In genomic region chr6:166969390-166970002, GRCh38 we compare ENCODE assay signal across 18 cellular contexts. TPM values are rescaled to one million over a fixed set of nuclear protein-coding genes. Genes with fewer than 3 reads are reported as not detected.
A peak's percentile ranks its signal among the peaks of the same experiment; 100 is the strongest.
DNase-seq lines count a peak whose midpoint lies in the region; ATAC-seq and TF ChIP-seq lines count a peak whose summit lies in the region.
"Had no signal": no experiment of that assay in that cellular context is flagged by ENCODE, and none has a peak within 500 bp of the region (broad histone marks: within the 10 kb centered on the region; RNA-seq: fewer than 3 reads in every experiment).

No MANE protein-coding gene starts in this region.

- POLR2A ChIA-PET in naive thymus-derived CD4-positive, alpha-beta T cell (lab: Charles Lee) = interaction anchor here (0.9 to 12.8 kb wide), 4 partner anchors 10 to 150 kb away, joined by 3 to 245 read pairs (median 3); partner anchors contain the start of gene RNASET2
- POLR2A ChIA-PET in RWPE1 (lab: Yijun Ruan, JAX; ENCODE audit: low non-redundant PET) = no interaction called here

- TF ChIP-seq CTCF in CD14-positive monocyte (IDR thresholded peaks at IDR 0.05) (no peak), RWPE1 (conservative IDR thresholded peaks at IDR 0.05; ENCODE audit: low read depth) (no peak)

- H2BK12ac ChIP-seq in mesenchymal stem cell (ENCODE audit: low read length in 2 of 2) = no peak overlapping the region

- H3K4me1 Mint-ChIP-seq in CD14-positive monocyte = peaks cover 11% of the 10 kb centered on the region
- H3K4me1 Mint-ChIP-seq in activated T-helper 2 cell treated with anti-CD3 and anti-CD28 coated beads, Interferon-gamma antibody, Interleukin-2, Interleukin-4, amounts not matched to agents 10 μg/mL and 5 μg/mL and 100 μg/mL, durations not matched to agents 14 hours and 24 hours and 36 hours (ENCODE audit: low read depth) = peaks cover 31% of the 10 kb centered on the region
- peaks cover 16 to 74% (median 20%) of the 10 kb centered on the region in 7 donors for H3K4me1 Mint-ChIP-seq in naive thymus-derived CD4-positive, alpha-beta T cell
- H3K4me1 Mint-ChIP-seq: neural crest cell had no signal

- 94% methylated on average over 8 of the region's 8 CpGs for WGBS in mesenchymal stem cell

- peaks cover 0 to 13% (median 7%) of the 10 kb centered on the region in 3 donors for H3K27me3 Mint-ChIP-seq in CD14-positive monocyte (ENCODE audit: low read depth in 3 of 3)
- no peaks in the 10 kb centered on the region for H3K27me3 Mint-ChIP-seq in activated T-helper 2 cell treated with anti-CD3 and anti-CD28 coated beads, Interferon-gamma antibody, Interleukin-2, Interleukin-4, amounts not matched to agents 10 μg/mL and 5 μg/mL and 100 μg/mL, durations not matched to agents 14 hours and 24 hours and 36 hours (ENCODE audit: low read depth)
- no peaks in the 10 kb centered on the region for H3K27me3 Mint-ChIP-seq in naive thymus-derived CD4-positive, alpha-beta T cell

- CTCF ChIA-PET in naive thymus-derived CD4-positive, alpha-beta T cell (lab: Charles Lee) = no interaction called here
- CTCF ChIA-PET in RWPE1 (lab: Yijun Ruan, JAX) = interaction anchor here (0.7 kb wide), 1 partner anchor 20 kb away, joined by 3 read pairs; no protein-coding TSS in a partner anchor

- H3K18ac ChIP-seq in mesenchymal stem cell (ENCODE audit: low read depth in 1 of 2, low read length in 2 of 2) = no peak overlapping the region

- DNase-seq in CD14-positive monocyte (ENCODE audit: low spot score) (no peak), EH (ENCODE audit: low read depth) (peak; percentile 17), mesenchymal stem cell (no peak), NCI-H2227 (lab: John Stamatoyannopoulos, UW; ENCODE audit: unreplicated experiment) (no peak), RWPE1 (ENCODE audit: low spot score) (no peak)
- DNase-seq in activated T-helper 2 cell treated with anti-CD3 and anti-CD28 coated beads, Interferon-gamma antibody, Interleukin-2, Interleukin-4, amounts not matched to agents 10 μg/mL and 5 μg/mL and 100 μg/mL, durations not matched to agents 14 hours and 24 hours and 36 hours (ENCODE audit: low spot score) = no peak
- peak in 4 of 9 donors; percentile 31 to 70 (median 54) for DNase-seq in naive thymus-derived CD4-positive, alpha-beta T cell
- DNase-seq in stimulated activated CD4-positive, alpha-beta T cell treated with anti-CD3 and anti-CD28 coated beads, Interleukin-12 subunit alpha, Interleukin-12 subunit beta, amount 100 ng/mL, for 4 hours = no peak
- DNase-seq: immature natural killer cell; IMR-90; SIG-M5; stimulated activated CD4-positive, alpha-beta T cell treated with anti-CD3 and anti-CD28 coated beads, Interleukin-1b, Interleukin-23, amount 100 ng/mL, for 48 hours; T1000 had no signal

- H3K27ac Mint-ChIP-seq in CD14-positive monocyte = peak overlapping the region in 4 of 7 donors; percentile 50 to 78 (median 66)
- peak overlapping the region; percentile 59 for H3K27ac Mint-ChIP-seq in activated T-helper 2 cell treated with anti-CD3 and anti-CD28 coated beads, Interferon-gamma antibody, Interleukin-2, Interleukin-4, amounts not matched to agents 10 μg/mL and 5 μg/mL and 100 μg/mL, durations not matched to agents 14 hours and 24 hours and 36 hours
- peak overlapping the region; percentile 71 to 94 (median 87) for H3K27ac Mint-ChIP-seq in naive thymus-derived CD4-positive, alpha-beta T cell

- no peaks in the 10 kb centered on the region for H3K27me3 ChIP-seq in naive thymus-derived CD4-positive, alpha-beta T cell (ENCODE audit: control insufficient read depth in 2 of 2, insufficient read depth in 2 of 2, low read length in 2 of 2)
- H3K27me3 ChIP-seq in mesenchymal stem cell (ENCODE audit: control insufficient read depth in 1 of 2, insufficient read depth in 1 of 2, low read length in 2 of 2) = no peaks in the 10 kb centered on the region
- H3K27me3 ChIP-seq: cardiac muscle cell, right atrium auricular region, tibial nerve had no signal

- H2AK5ac ChIP-seq in mesenchymal stem cell (ENCODE audit: low read length, severe bottlenecking) = no peak overlapping the region

- H3K14ac ChIP-seq in mesenchymal stem cell (ENCODE audit: low read length in 2 of 2) = no peak overlapping the region

- H3K4me3 Mint-ChIP-seq in CD14-positive monocyte = peak overlapping the region in 1 of 2 donors; percentile 51
- H3K4me3 Mint-ChIP-seq in activated T-helper 2 cell treated with anti-CD3 and anti-CD28 coated beads, Interferon-gamma antibody, Interleukin-2, Interleukin-4, amounts not matched to agents 10 μg/mL and 5 μg/mL and 100 μg/mL, durations not matched to agents 14 hours and 24 hours and 36 hours (ENCODE audit: low read depth) = peak overlapping the region; percentile 5
- peak overlapping the region; percentile 55 to 87 (median 74) for H3K4me3 Mint-ChIP-seq in naive thymus-derived CD4-positive, alpha-beta T cell
- H3K4me3 Mint-ChIP-seq: neural crest cell had no signal

- H2BK120ac ChIP-seq in mesenchymal stem cell (ENCODE audit: low read depth, low read length) = no peak overlapping the region

- H3K36me3 ChIP-seq in naive thymus-derived CD4-positive, alpha-beta T cell (ENCODE audit: control insufficient read depth in 2 of 3, insufficient read depth in 3 of 3, low read length in 3 of 3) = no peaks in the 10 kb centered on the region
- no peaks in the 10 kb centered on the region for H3K36me3 ChIP-seq in mesenchymal stem cell (ENCODE audit: control insufficient read depth in 1 of 2, insufficient read depth in 2 of 2, low read depth in 1 of 2, low read length in 2 of 2)
- H3K36me3 ChIP-seq: cardiac muscle cell, right atrium auricular region had no signal

- peaks cover 12 to 21% of the 10 kb centered on the region in 2 donors for H3K36me3 Mint-ChIP-seq in CD14-positive monocyte
- H3K36me3 Mint-ChIP-seq in activated T-helper 2 cell treated with anti-CD3 and anti-CD28 coated beads, Interferon-gamma antibody, Interleukin-2, Interleukin-4, amounts not matched to agents 10 μg/mL and 5 μg/mL and 100 μg/mL, durations not matched to agents 14 hours and 24 hours and 36 hours (ENCODE audit: low read depth) = peaks cover 73% of the 10 kb centered on the region
- H3K36me3 Mint-ChIP-seq in naive thymus-derived CD4-positive, alpha-beta T cell = peaks cover 6 to 61% (median 15%) of the 10 kb centered on the region in 5 donors

- H3K4me3 ChIP-seq in naive thymus-derived CD4-positive, alpha-beta T cell (ENCODE audit: low read length) = no peak overlapping the region
- no peak overlapping the region for H3K4me3 ChIP-seq in mesenchymal stem cell (ENCODE audit: insufficient read depth in 1 of 2, low read depth in 1 of 2, low read length in 2 of 2)
- H3K4me3 ChIP-seq: cardiac muscle cell, right atrium auricular region, tibial nerve had no signal

- no peak overlapping the region for H2BK5ac ChIP-seq in mesenchymal stem cell (ENCODE audit: low read depth, low read length, poor library complexity, severe bottlenecking)

- no peak overlapping the region for H2BK15ac ChIP-seq in mesenchymal stem cell (ENCODE audit: low read depth, poor library complexity, severe bottlenecking)

- H2AFZ ChIP-seq in mesenchymal stem cell (ENCODE audit: low read depth, low read length) = no peak overlapping the region

- peaks cover 18 to 40% (median 30%) of the 10 kb centered on the region in 7 donors for H3K9me3 Mint-ChIP-seq in CD14-positive monocyte
- H3K9me3 Mint-ChIP-seq in activated T-helper 2 cell treated with anti-CD3 and anti-CD28 coated beads, Interferon-gamma antibody, Interleukin-2, Interleukin-4, amounts not matched to agents 10 μg/mL and 5 μg/mL and 100 μg/mL, durations not matched to agents 14 hours and 24 hours and 36 hours = peaks cover 27% of the 10 kb centered on the region
- H3K9me3 Mint-ChIP-seq in naive thymus-derived CD4-positive, alpha-beta T cell = peaks cover 3 to 20% (median 10%) of the 10 kb centered on the region in 11 donors

- H3K9me3 ChIP-seq in naive thymus-derived CD4-positive, alpha-beta T cell (ENCODE audit: control insufficient read depth in 2 of 3, low read length in 3 of 3) = no peaks in the 10 kb centered on the region
- H3K9me3 ChIP-seq in mesenchymal stem cell (ENCODE audit: control insufficient read depth, low read length) = no peaks in the 10 kb centered on the region
- H3K9me3 ChIP-seq: right atrium auricular region, tibial nerve had no signal

- H3K79me1 ChIP-seq in mesenchymal stem cell (replicated peaks; ENCODE audit: low read length, poor library complexity, severe bottlenecking) = no peaks in the 10 kb centered on the region

- no peak overlapping the region for H4K91ac ChIP-seq in mesenchymal stem cell (ENCODE audit: low read length)

- peak; percentile 68 for ATAC-seq in naive thymus-derived CD4-positive, alpha-beta T cell

- H3K9ac ChIP-seq in mesenchymal stem cell (ENCODE audit: low read length) = no peak overlapping the region

- no peak overlapping the region for H4K8ac ChIP-seq in mesenchymal stem cell (ENCODE audit: low read length)

- no peak overlapping the region for H3K4me2 ChIP-seq in mesenchymal stem cell (ENCODE audit: low read length, poor library complexity, severe bottlenecking)

- H3K23ac ChIP-seq in mesenchymal stem cell (ENCODE audit: low read length in 2 of 2) = no peak overlapping the region

- intact Hi-C loops in CD14-positive monocyte (cut with micrococcal nuclease) = no loop called here
- intact Hi-C loops in activated T-helper 2 cell treated with anti-CD3 and anti-CD28 coated beads, Interferon-gamma antibody, Interleukin-2, Interleukin-4, amounts not matched to agents 10 μg/mL and 5 μg/mL and 100 μg/mL, durations not matched to agents 14 hours and 24 hours and 36 hours (cut with micrococcal nuclease) = loop anchor here (1.0 kb wide), 2 partner anchors 10 to 14 kb away; no protein-coding TSS in a partner anchor
- intact Hi-C loops in naive thymus-derived CD4-positive, alpha-beta T cell (cut with micrococcal nuclease) = loop anchor here (1.0 to 10.0 kb wide), 3 partner anchors 10 to 715 kb away; no protein-coding TSS in a partner anchor

- H3K4me1 ChIP-seq in naive thymus-derived CD4-positive, alpha-beta T cell (ENCODE audit: control insufficient read depth in 2 of 2, insufficient read depth in 2 of 2, low read length in 2 of 2) = peaks cover 6 to 27% of the 10 kb centered on the region in 2 donors
- no peaks in the 10 kb centered on the region for H3K4me1 ChIP-seq in mesenchymal stem cell (ENCODE audit: control insufficient read depth, insufficient read depth, low read depth, low read length)
- H3K4me1 ChIP-seq: right atrium auricular region, tibial nerve had no signal

- H3K27ac ChIP-seq in naive thymus-derived CD4-positive, alpha-beta T cell (ENCODE audit: low read depth, low read length) = peak overlapping the region; percentile 62
- no peak overlapping the region for H3K27ac ChIP-seq in mesenchymal stem cell (ENCODE audit: low read length, poor library complexity, severe bottlenecking)
- H3K27ac ChIP-seq in RWPE1 = no peak overlapping the region
- H3K27ac ChIP-seq: C4-2B, cardiac muscle cell, right atrium auricular region, tibial nerve had no signal

- no peak overlapping the region for H3K4ac ChIP-seq in mesenchymal stem cell (ENCODE audit: low read depth in 1 of 2, low read length in 2 of 2)

RNA-seq across cellular contexts. Expression of gene RNASET2, which starts 13.1 kb away (rescaled TPM):
- polyA plus RNA-seq in CD14-positive monocyte = 100 to 1,000 TPM; 493 to 562 TPM
- 53.4 and 56.2 TPM in 2 replicates for total RNA-seq in activated T-helper 2 cell treated with anti-CD3 and anti-CD28 coated beads, Interferon-gamma antibody, Interleukin-2, Interleukin-4, amounts not matched to agents 10 μg/mL and 5 μg/mL and 100 μg/mL, durations not matched to agents 14 hours and 24 hours and 36 hours
- total RNA-seq in naive thymus-derived CD4-positive, alpha-beta T cell = 100 to 1,000 TPM; 147 to 332 (median 264) TPM
- 100 to 1,000 TPM; 521 to 683 TPM for polyA plus RNA-seq in naive thymus-derived CD4-positive, alpha-beta T cell
- 27.7 TPM for polyA plus RNA-seq in mesenchymal stem cell (2013, experiment 1 of 2)
- 28.0 TPM for polyA plus RNA-seq in mesenchymal stem cell (2013, experiment 2 of 2)

RNA-seq across cellular contexts. Expression of gene CEP43, which starts 29.7 kb away (rescaled TPM):
- polyA plus RNA-seq in CD14-positive monocyte = 1 to 10 TPM; 3.8 to 7.1 TPM
- total RNA-seq in activated T-helper 2 cell treated with anti-CD3 and anti-CD28 coated beads, Interferon-gamma antibody, Interleukin-2, Interleukin-4, amounts not matched to agents 10 μg/mL and 5 μg/mL and 100 μg/mL, durations not matched to agents 14 hours and 24 hours and 36 hours = 15.9 and 18.1 TPM in 2 replicates
- 10 to 100 TPM; 11.5 to 17.6 (median 15.5) TPM for total RNA-seq in naive thymus-derived CD4-positive, alpha-beta T cell
- polyA plus RNA-seq in naive thymus-derived CD4-positive, alpha-beta T cell = 1 to 10 TPM; 3.3 to 3.8 TPM
- polyA plus RNA-seq in mesenchymal stem cell (2013, experiment 1 of 2) = 6.9 TPM
- polyA plus RNA-seq in mesenchymal stem cell (2013, experiment 2 of 2) = 7.1 TPM

Comparison
In these comparisons a context has a peak if more than half of its experiments do, and no peak if none do; other contexts are left out.
1. intact Hi-C loops: an anchor here in activated T-helper 2 cell treated with anti-CD3 and anti-CD28 coated beads, Interferon-gamma antibody, Interleukin-2, Interleukin-4, amounts not matched to agents 10 μg/mL and 5 μg/mL and 100 μg/mL, durations not matched to agents 14 hours and 24 hours and 36 hours (1.0 kb wide) and naive thymus-derived CD4-positive, alpha-beta T cell (1.0 to 10.0 kb wide); none called in CD14-positive monocyte.